ENCODE assay signal across 32 cellular contexts in genomic region chr6:105952762-105953700, GRCh38.
DNase-seq lines count a peak whose midpoint lies in the region; ATAC-seq and TF ChIP-seq lines count a peak whose summit lies in the region.
"Had no signal": no experiment of that assay in that cellular context is flagged by ENCODE, and none has a peak within 500 bp of the region (broad histone marks: within the 10 kb centered on the region; RNA-seq: fewer than 3 reads in every experiment).

No MANE protein-coding gene starts in this region.

- POLR2A ChIA-PET in WTC11 (lab: Charles Lee) = no interaction called here

- H3K36me3 ChIP-seq in HUES64 (ENCODE audit: insufficient read depth, low read length) (no peaks in the 10 kb centered on the region), right atrium auricular region (no peaks in the 10 kb centered on the region)
- H3K36me3 ChIP-seq: heart left ventricle, lower lobe of right lung, MG63, SJCRH30, transverse colon had no signal

- ATAC-seq in WTC11 = peak; percentile 56
- ATAC-seq: esophagus mucosa; HCT116; heart left ventricle; lower lobe of right lung; natural killer cell; psoas muscle; stimulated activated effector memory CD8-positive, alpha-beta T cell treated with anti-CD3 and anti-CD28 coated beads, Interleukin-12 subunit alpha, Interleukin-12 subunit beta, amount 100 ng/mL, for 72 hours had no signal

- no peaks in the 10 kb centered on the region for H3K27me3 ChIP-seq in HUES64 (ENCODE audit: insufficient read depth, low read length)
- no peaks in the 10 kb centered on the region for H3K27me3 ChIP-seq in right atrium auricular region
- H3K27me3 ChIP-seq: MG63, SJCRH30, transverse colon had no signal

- WGBS in HUES64 = 48% methylated on average over 7 of the region's 7 CpGs

- H3K9me3 ChIP-seq in HUES64 (ENCODE audit: insufficient read depth, low read depth, low read length) = no peaks in the 10 kb centered on the region
- H3K9me3 ChIP-seq in right atrium auricular region = no peaks in the 10 kb centered on the region
- H3K9me3 ChIP-seq: heart left ventricle, lower lobe of right lung, MG63, psoas muscle, SJCRH30, transverse colon had no signal

- H3K27ac ChIP-seq in HUES64 (ENCODE audit: low read depth, low read length) (peak overlapping the region; percentile 26; the same call in 1 of the 2 replicates), right atrium auricular region (no peak overlapping the region)
- H3K27ac ChIP-seq: lower lobe of right lung, psoas muscle, SJCRH30, transverse colon had no signal

- peaks cover 35% of the 10 kb centered on the region for H3K4me1 Mint-ChIP-seq in WTC11
- H3K4me1 Mint-ChIP-seq: brain; natural killer cell; stimulated activated effector memory CD8-positive, alpha-beta T cell treated with anti-CD3 and anti-CD28 coated beads, Interleukin-12 subunit alpha, Interleukin-12 subunit beta, amount 100 ng/mL, for 72 hours had no signal

- no peaks in the 10 kb centered on the region for H3K36me3 Mint-ChIP-seq in WTC11
- H3K36me3 Mint-ChIP-seq: brain; natural killer cell; stimulated activated effector memory CD8-positive, alpha-beta T cell treated with anti-CD3 and anti-CD28 coated beads, Interleukin-12 subunit alpha, Interleukin-12 subunit beta, amount 100 ng/mL, for 72 hours had no signal

- H3K4me3 Mint-ChIP-seq in WTC11 = no peak overlapping the region
- H3K4me3 Mint-ChIP-seq: brain; natural killer cell; stimulated activated effector memory CD8-positive, alpha-beta T cell treated with anti-CD3 and anti-CD28 coated beads, Interleukin-12 subunit alpha, Interleukin-12 subunit beta, amount 100 ng/mL, for 72 hours; T-helper 1 cell treated with Interleukin-12 subunit alpha and Interleukin-12 subunit beta and Interleukin-4 antibody, amounts not matched to agents 30 μg/mL and 1 μg/mL, for 36 hours had no signal

- H3K9me3 Mint-ChIP-seq in WTC11 = peaks cover 6% of the 10 kb centered on the region; the same call in 1 of the 2 replicates
- H3K9me3 Mint-ChIP-seq: natural killer cell; stimulated activated effector memory CD8-positive, alpha-beta T cell treated with anti-CD3 and anti-CD28 coated beads, Interleukin-12 subunit alpha, Interleukin-12 subunit beta, amount 100 ng/mL, for 72 hours had no signal

- no peak overlapping the region for H3K4me3 ChIP-seq in HUES64 (ENCODE audit: low read length)
- H3K4me3 ChIP-seq in right atrium auricular region = no peak overlapping the region
- H3K4me3 ChIP-seq: heart left ventricle, lower lobe of right lung, MG63, psoas muscle, SJCRH30, transverse colon had no signal

- DNase-seq in NOMO-1 treated with dmso at 0.1 percent for 144 hours (lab: John Stamatoyannopoulos, UW; ENCODE audit: unreplicated experiment) (peak; percentile 6), WTC11 (ENCODE audit: low spot score) (no peak), pons (ENCODE audit: low spot score) (peak; percentile 11), inferior parietal cortex (ENCODE audit: extremely low spot score) (no peak), glomerular visceral epithelial cell (ENCODE audit: extremely low spot score) (no peak), right atrium auricular region (ENCODE audit: low spot score) (no peak)
- DNase-seq: activated naive CD4-positive, alpha-beta T cell treated with anti-CD3 and anti-CD28 coated beads, Interleukin-2, amount 50 U/mL, for 16 hours; C1 segment of cervical spinal cord; COR-L47; dermis blood vessel endothelial cell; foreskin fibroblast; heart left ventricle; KG1; lower lobe of right lung; MG63; natural killer cell; NCI-H1436; NCI-H345; occipital lobe; psoas muscle; RPMI8226; SJCRH30; stimulated activated CD4-positive, alpha-beta T cell treated with anti-CD3 and anti-CD28 coated beads, Interleukin-15, amount 100 ng/mL, for 24 hours; stimulated activated CD4-positive, alpha-beta T cell treated with anti-CD3 and anti-CD28 coated beads, Interleukin-4, amount 100 ng/mL, for 4 hours; transverse colon had no signal

- H3K4me1 ChIP-seq in HUES64 (ENCODE audit: insufficient read depth, low read length) (peaks cover 18% of the 10 kb centered on the region), right atrium auricular region (no peaks in the 10 kb centered on the region)
- H3K4me1 ChIP-seq: lower lobe of right lung, psoas muscle, SJCRH30, transverse colon had no signal

- CTCF ChIA-PET in WTC11 (lab: Charles Lee) = no interaction called here

- TF ChIP-seq CTCF in WTC11 (IDR thresholded peaks at IDR 0.05) (no peak), right atrium auricular region (IDR thresholded peaks at IDR 0.05) (no peak)

- no peak overlapping the region for H3K9ac ChIP-seq in HUES64 (ENCODE audit: low read depth, low read length)

- H3K27ac Mint-ChIP-seq in WTC11 = peak overlapping the region; percentile 76; the same call in 1 of the 2 replicates
- H3K27ac Mint-ChIP-seq: activated T-helper 2 cell treated with anti-CD3 and anti-CD28 coated beads, Interferon-gamma antibody, Interleukin-2, Interleukin-4, amounts not matched to agents 10 μg/mL and 5 μg/mL and 100 μg/mL, durations not matched to agents 14 hours and 24 hours and 36 hours; brain; natural killer cell; stimulated activated effector memory CD8-positive, alpha-beta T cell treated with anti-CD3 and anti-CD28 coated beads, Interleukin-12 subunit alpha, Interleukin-12 subunit beta, amount 100 ng/mL, for 72 hours; T-helper 1 cell treated with Interleukin-12 subunit alpha and Interleukin-12 subunit beta and Interleukin-4 antibody, amounts not matched to agents 30 μg/mL and 1 μg/mL, for 36 hours had no signal

- H3K27me3 Mint-ChIP-seq in WTC11 (ENCODE audit: low read depth) = no peaks in the 10 kb centered on the region

TF ChIP-seq in WTC11, 78 proteins besides CTCF, POLR2A, EP300 and RAD21:
- no peak for TF ChIP-seq USF2 (CRISPR knock-in tag; IDR thresholded peaks at IDR 0.05)
- no peak for TF ChIP-seq PRRX2 (CRISPR knock-in tag; IDR thresholded peaks at IDR 0.05)
- TF ChIP-seq NFYB (CRISPR knock-in tag; conservative IDR thresholded peaks at IDR 0.05; ENCODE audit: low read depth) = no peak
- no peak for TF ChIP-seq FOXP4 (CRISPR knock-in tag; IDR thresholded peaks at IDR 0.05)
- TF ChIP-seq ZBTB43 (CRISPR knock-in tag; IDR thresholded peaks at IDR 0.05) = no peak
TF ChIP-seq in WTC11: peak in this region for 0.

Comparison
In these comparisons a context has a peak if more than half of its experiments do, and no peak if none do; other contexts are left out.
1. DNase-seq: peak in NOMO-1 treated with dmso at 0.1 percent for 144 hours (single experiment) and pons (single experiment); none in WTC11 (single experiment), inferior parietal cortex (single experiment), glomerular visceral epithelial cell (single experiment) and right atrium auricular region (single experiment).